ENCODE assay signal across 8 cellular contexts in the genomic region with DNA sequence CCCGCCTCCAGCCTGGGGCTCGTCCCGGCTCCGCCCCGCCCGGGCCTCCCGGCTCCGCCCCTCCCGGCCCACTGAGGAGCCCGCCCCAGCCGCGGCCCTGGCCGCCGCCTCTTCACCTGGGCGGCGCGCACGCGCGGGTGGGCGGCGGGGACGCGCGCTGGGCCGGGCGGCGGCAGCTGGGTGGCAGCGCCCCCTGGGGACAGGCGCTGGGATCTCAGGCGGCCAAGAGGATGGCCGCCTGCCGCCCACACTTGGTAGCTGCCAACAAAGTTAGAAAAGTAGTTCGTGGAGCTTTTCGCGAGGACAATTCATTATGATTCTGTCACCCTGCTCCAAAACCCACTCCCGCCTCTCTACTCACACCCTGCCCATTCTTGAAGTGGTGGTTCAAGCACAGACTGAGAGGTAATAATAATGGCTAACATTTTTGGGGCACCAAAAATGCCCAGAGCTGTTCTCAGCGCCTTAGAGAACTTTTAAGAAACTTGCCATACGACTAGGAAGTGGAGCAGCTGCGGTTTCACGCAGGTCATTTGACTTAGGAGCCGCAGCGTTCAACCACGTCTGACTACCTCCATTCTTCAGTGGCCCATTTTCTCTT. TPM values are rescaled to one million over a fixed set of nuclear protein-coding genes. Genes with fewer than 3 reads are reported as not detected.
DNase-seq lines count a peak whose midpoint lies in the region; ATAC-seq and TF ChIP-seq lines count a peak whose summit lies in the region.

No MANE protein-coding gene starts in this region.

- peaks cover 6% of the 10 kb centered on the region for H3K27me3 Mint-ChIP-seq in activated naive CD8-positive, alpha-beta T cell treated with anti-CD3 and anti-CD28 coated beads, Interleukin-2, amount 50 U/mL, for 24 hours
- H3K27me3 Mint-ChIP-seq in type B pancreatic cell: peaks cover 7% of the 10 kb centered on the region

- H3K4me3 Mint-ChIP-seq in activated naive CD8-positive, alpha-beta T cell treated with anti-CD3 and anti-CD28 coated beads, Interleukin-2, amount 50 U/mL, for 24 hours: peak overlapping the region; percentile 63
- peak overlapping the region; percentile 89 for H3K4me3 Mint-ChIP-seq in type B pancreatic cell

- DNase-seq in GM10266 (ENCODE audit: extremely low spot score) (peak; percentile 98), NCI-H1092 treated with DMSO at 0.1 percent for 48 hours (lab: John Stamatoyannopoulos, UW) (peak; percentile 83), SW480 (ENCODE audit: low spot score) (peak; percentile 85), left cardiac atrium (peak; percentile 94), posterior cingulate gyrus (peak; percentile 73 to 98 (median 82)), type B pancreatic cell (ENCODE audit: extremely low spot score, unreplicated experiment) (peak; percentile 96)
- peak; percentile 93 for DNase-seq in activated naive CD8-positive, alpha-beta T cell treated with anti-CD3 and anti-CD28 coated beads, Interleukin-2, amount 50 U/mL, for 24 hours

- no peaks in the 10 kb centered on the region for H3K9me3 Mint-ChIP-seq in activated naive CD8-positive, alpha-beta T cell treated with anti-CD3 and anti-CD28 coated beads, Interleukin-2, amount 50 U/mL, for 24 hours
- H3K9me3 Mint-ChIP-seq in type B pancreatic cell: no peaks in the 10 kb centered on the region

- ATAC-seq in HG02610 (IDR thresholded peaks at IDR 0.05; ENCODE audit: unreplicated experiment): peak; percentile 87
- peak; percentile 96 for ATAC-seq in activated naive CD8-positive, alpha-beta T cell treated with anti-CD3 and anti-CD28 coated beads, Interleukin-2, amount 50 U/mL, for 24 hours
- peak; percentile 98 to 99 for ATAC-seq in left cardiac atrium

- intact Hi-C loops in left cardiac atrium (cut with DNase I) (loop anchor here (1.0 to 5.0 kb wide), 3 partner anchors 32 to 95 kb away; no protein-coding TSS in a partner anchor), posterior cingulate gyrus (cut with DNase I) (loop anchor here (1.0 to 5.0 kb wide), 3 partner anchors 50 to 390 kb away; a partner anchor contains a TSS)

- H3K27ac Mint-ChIP-seq in activated naive CD8-positive, alpha-beta T cell treated with anti-CD3 and anti-CD28 coated beads, Interleukin-2, amount 50 U/mL, for 24 hours: peak overlapping the region; percentile 75
- peak overlapping the region; percentile 82 for H3K27ac Mint-ChIP-seq in type B pancreatic cell

- H3K4me1 Mint-ChIP-seq in activated naive CD8-positive, alpha-beta T cell treated with anti-CD3 and anti-CD28 coated beads, Interleukin-2, amount 50 U/mL, for 24 hours: peaks cover 19% of the 10 kb centered on the region
- H3K4me1 Mint-ChIP-seq in type B pancreatic cell (ENCODE audit: unreplicated experiment): peaks cover 9% of the 10 kb centered on the region

- TF ChIP-seq CTCF in GM10266 (IDR thresholded peaks at IDR 0.05; ENCODE audit: control insufficient read depth, insufficient read depth, low read depth, missing control alignments): peak; percentile 96
- TF ChIP-seq CTCF in type B pancreatic cell (conservative IDR thresholded peaks at IDR 0.05): peak; percentile 89

- no peaks in the 10 kb centered on the region for H3K36me3 Mint-ChIP-seq in activated naive CD8-positive, alpha-beta T cell treated with anti-CD3 and anti-CD28 coated beads, Interleukin-2, amount 50 U/mL, for 24 hours (ENCODE audit: low read depth)
- no peaks in the 10 kb centered on the region for H3K36me3 Mint-ChIP-seq in type B pancreatic cell

RNA-seq across cellular contexts. Expression of a gene that starts 0.3 kb away (rescaled TPM):
- total RNA-seq in left cardiac atrium (10 to 100 TPM in 1 of 2 donors, 1 to 10 TPM in 1; 9.5 to 21.8 TPM), type B pancreatic cell (ENCODE audit: low replicate concordance) (24.9 and 46.7 TPM in 2 replicates)

RNA-seq across cellular contexts. Expression of a gene that starts 50.7 kb away (rescaled TPM):
- total RNA-seq in left cardiac atrium (10 to 100 TPM; 29.8 to 36.5 TPM), type B pancreatic cell (ENCODE audit: low replicate concordance) (87.0 and 161 TPM in 2 replicates)

Comparison
In these comparisons a context has a peak if more than half of its experiments do, and no peak if none do; other contexts are left out.
1. Peak in every context shown above with its lines: DNase-seq and ATAC-seq.